In genomic region chr12:112266473-112266872, GRCh38 we compare ENCODE assay signal across 4 cellular contexts.
TF ChIP-seq lines count a peak whose summit lies in the region.

No MANE protein-coding gene starts in this region.

TF ChIP-seq in HepG2, 621 proteins besides CTCF, POLR2A, EP300 and RAD21:
- TF ChIP-seq LBX2 (CRISPR knock-in tag; IDR thresholded peaks at IDR 0.05; ENCODE audit: borderline replicate concordance) (no peak), NKX3-1 (CRISPR knock-in tag; IDR thresholded peaks at IDR 0.05) (no peak), ZBED4 (CRISPR knock-in tag; IDR thresholded peaks at IDR 0.05; ENCODE audit: borderline replicate concordance) (no peak), ZNF121 (CRISPR knock-in tag; IDR thresholded peaks at IDR 0.05) (peak; percentile 46; the same call in 1 of the 2 replicates)
- TF ChIP-seq, protein P1, sequence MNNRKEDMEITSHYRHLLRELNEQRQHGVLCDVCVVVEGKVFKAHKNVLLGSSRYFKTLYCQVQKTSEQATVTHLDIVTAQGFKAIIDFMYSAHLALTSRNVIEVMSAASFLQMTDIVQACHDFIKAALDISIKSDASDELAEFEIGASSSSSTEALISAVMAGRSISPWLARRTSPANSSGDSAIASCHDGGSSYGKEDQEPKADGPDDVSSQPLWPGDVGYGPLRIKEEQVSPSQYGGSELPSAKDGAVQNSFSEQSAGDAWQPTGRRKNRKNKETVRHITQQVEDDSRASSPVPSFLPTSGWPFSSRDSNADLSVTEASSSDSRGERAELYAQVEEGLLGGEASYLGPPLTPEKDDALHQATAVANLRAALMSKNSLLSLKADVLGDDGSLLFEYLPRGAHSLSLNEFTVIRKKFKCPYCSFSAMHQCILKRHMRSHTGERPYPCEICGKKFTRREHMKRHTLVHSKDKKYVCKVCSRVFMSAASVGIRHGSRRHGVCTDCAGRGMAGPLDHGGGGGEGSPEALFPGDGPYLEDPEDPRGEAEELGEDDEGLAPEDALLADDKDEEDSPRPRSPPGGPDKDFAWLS (CRISPR knock-in tag; IDR thresholded peaks at IDR 0.05; ENCODE audit: borderline replicate concordance): no peak

TF ChIP-seq in HEK293, 187 proteins besides CTCF, POLR2A, EP300 and RAD21:
- TF ChIP-seq ZNF121 (tag by site-specific recombination; IDR thresholded peaks at IDR 0.05) (peak; percentile 44; the same call in 1 of the 2 replicates), ZNF155 (tag by site-specific recombination; IDR thresholded peaks at IDR 0.05) (no peak), TCF7L2 (IDR thresholded peaks at IDR 0.05; ENCODE audit: borderline replicate concordance, low read depth, low read length) (no peak)

TF ChIP-seq in WTC11, 78 proteins besides CTCF, POLR2A, EP300 and RAD21:
- TF ChIP-seq, protein P2, sequence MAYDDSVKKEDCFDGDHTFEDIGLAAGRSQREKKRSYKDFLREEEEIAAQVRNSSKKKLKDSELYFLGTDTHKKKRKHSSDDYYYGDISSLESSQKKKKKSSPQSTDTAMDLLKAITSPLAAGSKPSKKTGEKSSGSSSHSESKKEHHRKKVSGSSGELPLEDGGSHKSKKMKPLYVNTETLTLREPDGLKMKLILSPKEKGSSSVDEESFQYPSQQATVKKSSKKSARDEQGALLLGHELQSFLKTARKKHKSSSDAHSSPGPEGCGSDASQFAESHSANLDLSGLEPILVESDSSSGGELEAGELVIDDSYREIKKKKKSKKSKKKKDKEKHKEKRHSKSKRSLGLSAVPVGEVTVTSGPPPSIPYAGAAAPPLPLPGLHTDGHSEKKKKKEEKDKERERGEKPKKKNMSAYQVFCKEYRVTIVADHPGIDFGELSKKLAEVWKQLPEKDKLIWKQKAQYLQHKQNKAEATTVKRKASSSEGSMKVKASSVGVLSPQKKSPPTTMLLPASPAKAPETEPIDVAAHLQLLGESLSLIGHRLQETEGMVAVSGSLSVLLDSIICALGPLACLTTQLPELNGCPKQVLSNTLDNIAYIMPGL (CRISPR knock-in tag; IDR thresholded peaks at IDR 0.05): no peak
- no peak for TF ChIP-seq ATF6 (CRISPR knock-in tag; IDR thresholded peaks at IDR 0.05)
- peak; percentile 87 for TF ChIP-seq ZNF121 (CRISPR knock-in tag; IDR thresholded peaks at IDR 0.05)
TF ChIP-seq in WTC11: peak in this region for 1.

TF ChIP-seq in K562, 482 proteins besides CTCF, POLR2A, EP300 and RAD21:
- TF ChIP-seq CREBBP (IDR thresholded peaks at IDR 0.05; ENCODE audit: low read depth, low read length) (no peak), PCBP2 (IDR thresholded peaks at IDR 0.05; ENCODE audit: low read depth, low read length, poor library complexity, severe bottlenecking) (no peak), ZNF121 (CRISPR knock-in tag; conservative IDR thresholded peaks at IDR 0.05) (peak; percentile 68; the same call in 1 of the 2 replicates), ZNF316 (IDR thresholded peaks at IDR 0.05) (peak; percentile 29; the same call in 1 of the 2 replicates)
